In genomic region chr15:39506146-39506545, GRCh38 we compare ENCODE assay signal across 31 cellular contexts.
"Had no signal": no experiment of that assay in that cellular context is flagged by ENCODE, and none has a peak within 500 bp of the region (broad histone marks: within the 10 kb centered on the region; RNA-seq: fewer than 3 reads in every experiment).

No MANE protein-coding gene starts in this region.

- H3K27me3 Mint-ChIP-seq: activated naive CD4-positive, alpha-beta T cell treated with anti-CD3 and anti-CD28 coated beads, Interleukin-2, amount 50 U/mL, for 24 hours had no signal

- H3K36me3 Mint-ChIP-seq: activated CD8-positive, alpha-beta memory T cell treated with anti-CD3 and anti-CD28 coated beads, Interleukin-2, amount 10 ng/mL, durations not matched to agents 7 days and 5 days; activated naive CD4-positive, alpha-beta T cell treated with anti-CD3 and anti-CD28 coated beads, Interleukin-2, amount 50 U/mL, for 24 hours; immature natural killer cell; mesothelial cell of epicardium; natural killer cell had no signal

- H3K9me3 ChIP-seq: esophagus squamous epithelium, left lung, ovary, psoas muscle, thyroid gland, upper lobe of right lung had no signal

- H3K79me2 ChIP-seq: hepatocyte had no signal

- H3K4me2 ChIP-seq: hepatocyte had no signal

- H3K4me1 ChIP-seq: left lung, psoas muscle, thyroid gland, upper lobe of right lung had no signal

- H2AFZ ChIP-seq: hepatocyte had no signal

- H3K4me1 Mint-ChIP-seq: activated CD4-positive, alpha-beta T cell treated with anti-CD3 and anti-CD28 coated beads, Interleukin-2, amount 10 ng/mL, durations not matched to agents 7 days and 5 days; activated naive CD4-positive, alpha-beta T cell treated with anti-CD3 and anti-CD28 coated beads, Interleukin-2, amount 50 U/mL, for 24 hours; endodermal cell; immature natural killer cell; natural killer cell had no signal

- FAIRE-seq: bronchial epithelial cell had no signal

- H3K36me3 ChIP-seq: esophagus squamous epithelium, left lung, ovary, thyroid gland, upper lobe of right lung, WERI-Rb-1 had no signal

- H3K27ac Mint-ChIP-seq: activated CD4-positive, alpha-beta T cell treated with anti-CD3 and anti-CD28 coated beads, Interleukin-2, amount 10 ng/mL, durations not matched to agents 7 days and 5 days; activated CD8-positive, alpha-beta memory T cell treated with anti-CD3 and anti-CD28 coated beads, Interleukin-2, amount 10 ng/mL, durations not matched to agents 7 days and 5 days; activated CD8-positive, alpha-beta T cell treated with anti-CD3 and anti-CD28 coated beads for 36 hours; activated naive CD4-positive, alpha-beta T cell treated with anti-CD3 and anti-CD28 coated beads, Interleukin-2, amount 50 U/mL, for 24 hours; endodermal cell; immature natural killer cell; mesothelial cell of epicardium; natural killer cell; stimulated activated naive CD8-positive, alpha-beta T cell treated with anti-CD3 and anti-CD28 coated beads, Interleukin-15, Interleukin-2, amounts not matched to agents 100 ng/mL and 50 ng/mL, for 24 hours; T-helper 2 cell treated with Interferon-gamma antibody and Interleukin-4, amounts not matched to agents 5 μg/mL and 100 μg/mL, for 36 hours had no signal

- H3K9me3 Mint-ChIP-seq: activated CD4-positive, alpha-beta T cell treated with anti-CD3 and anti-CD28 coated beads, Interleukin-2, amount 10 ng/mL, durations not matched to agents 7 days and 5 days; activated CD8-positive, alpha-beta T cell treated with anti-CD3 and anti-CD28 coated beads for 36 hours; activated naive CD4-positive, alpha-beta T cell treated with anti-CD3 and anti-CD28 coated beads, Interleukin-2, amount 50 U/mL, for 24 hours; endodermal cell; immature natural killer cell; mesothelial cell of epicardium; natural killer cell; stimulated activated naive CD8-positive, alpha-beta T cell treated with anti-CD3 and anti-CD28 coated beads, Interleukin-15, Interleukin-2, amounts not matched to agents 100 ng/mL and 50 ng/mL, for 24 hours; T-helper 2 cell treated with Interferon-gamma antibody and Interleukin-4, amounts not matched to agents 5 μg/mL and 100 μg/mL, for 36 hours had no signal

- H3K27me3 ChIP-seq: esophagus squamous epithelium, hepatocyte, ovary, thyroid gland, upper lobe of right lung had no signal

- H3K4me3 Mint-ChIP-seq: activated CD4-positive, alpha-beta T cell treated with anti-CD3 and anti-CD28 coated beads, Interleukin-2, amount 10 ng/mL, durations not matched to agents 7 days and 5 days; activated CD8-positive, alpha-beta memory T cell treated with anti-CD3 and anti-CD28 coated beads, Interleukin-2, amount 10 ng/mL, durations not matched to agents 7 days and 5 days; activated CD8-positive, alpha-beta T cell treated with anti-CD3 and anti-CD28 coated beads for 36 hours; activated naive CD4-positive, alpha-beta T cell treated with anti-CD3 and anti-CD28 coated beads, Interleukin-2, amount 50 U/mL, for 24 hours; endodermal cell; immature natural killer cell; mesothelial cell of epicardium; natural killer cell; stimulated activated naive CD8-positive, alpha-beta T cell treated with anti-CD3 and anti-CD28 coated beads, Interleukin-15, Interleukin-2, amounts not matched to agents 100 ng/mL and 50 ng/mL, for 24 hours; T-helper 2 cell treated with Interferon-gamma antibody and Interleukin-4, amounts not matched to agents 5 μg/mL and 100 μg/mL, for 36 hours had no signal

- H3K27ac ChIP-seq: esophagus squamous epithelium, hepatocyte, left lung, ovary, psoas muscle, thyroid gland, upper lobe of right lung, WERI-Rb-1 had no signal

- DNase-seq: activated CD4-positive, alpha-beta T cell treated with anti-CD3 and anti-CD28 coated beads, Interleukin-2, amount 10 ng/mL, durations not matched to agents 7 days and 5 days; activated CD4-positive, CD25-positive, alpha-beta regulatory T cell treated with anti-CD3 and anti-CD28 coated beads, Interleukin-2, amount 50 U/mL, for 72 hours; activated CD8-positive, alpha-beta memory T cell treated with anti-CD3 and anti-CD28 coated beads, Interleukin-2, amount 10 ng/mL, durations not matched to agents 7 days and 5 days; activated CD8-positive, alpha-beta T cell treated with anti-CD3 and anti-CD28 coated beads for 36 hours; activated gamma-delta T cell treated with Interleukin-2 at 50 U/mL for 16 hours; activated T-cell treated with anti-CD3 and anti-CD28 coated beads for 4 hours; aorta; cortex of kidney; endodermal cell; esophagus squamous epithelium; foreskin fibroblast; glutamatergic neuron; immature natural killer cell; kidney glomerular epithelial cell; left lung; natural killer cell; ovary; psoas muscle; right cardiac atrium; stimulated activated CD4-positive, alpha-beta T cell treated with anti-CD3 and anti-CD28 coated beads, Interleukin-12 subunit alpha, Interleukin-12 subunit beta, amount 100 ng/mL, for 4 hours; substantia nigra; thyroid gland; upper lobe of right lung; WERI-Rb-1 had no signal

- H3K4me3 ChIP-seq: esophagus squamous epithelium, hepatocyte, left lung, lung, ovary, psoas muscle, thyroid gland, upper lobe of right lung had no signal

- ATAC-seq: activated CD8-positive, alpha-beta memory T cell treated with anti-CD3 and anti-CD28 coated beads, Interleukin-2, amount 10 ng/mL, durations not matched to agents 7 days and 5 days; activated CD8-positive, alpha-beta T cell treated with anti-CD3 and anti-CD28 coated beads for 36 hours; left lung; natural killer cell; psoas muscle; right cardiac atrium; upper lobe of right lung had no signal
